22 cellular contexts compared by ENCODE assay signal in genomic region chr17:48463531-48463930, GRCh38. TPM values are rescaled to one million over a fixed set of nuclear protein-coding genes. Genes with fewer than 3 reads are reported as not detected.
"Had no signal": no experiment of that assay in that cellular context is flagged by ENCODE, and none has a peak within 500 bp of the region (broad histone marks: within the 10 kb centered on the region; RNA-seq: fewer than 3 reads in every experiment).

No MANE protein-coding gene starts in this region.

- H3K4me3 Mint-ChIP-seq: activated B cell treated with CpG ODN at 0.5 μM for 24 hours; activated CD4-positive, alpha-beta T cell treated with anti-CD3 and anti-CD28 coated beads, Interleukin-2, amount 10 ng/mL, durations not matched to agents 24 days and 14 days; activated CD8-positive, alpha-beta memory T cell treated with anti-CD3 and anti-CD28 coated beads, Interleukin-2, amount 10 ng/mL, durations not matched to agents 7 days and 5 days; activated naive CD4-positive, alpha-beta T cell treated with anti-CD3 and anti-CD28 coated beads, Interleukin-2, amount 10 ng/mL, durations not matched to agents 7 days and 5 days; activated naive CD8-positive, alpha-beta T cell treated with anti-CD3 and anti-CD28 coated beads for 36 hours; activated T-cell treated with anti-CD3 and anti-CD28 coated beads, Interleukin-2, amount 50 U/mL, for 24 hours had no signal

- H3K4me1 Mint-ChIP-seq: activated B cell treated with CpG ODN at 0.5 μM for 24 hours had no signal

- H3K27me3 Mint-ChIP-seq: activated naive CD8-positive, alpha-beta T cell treated with anti-CD3 and anti-CD28 coated beads for 36 hours; activated T-cell treated with anti-CD3 and anti-CD28 coated beads, Interleukin-2, amount 50 U/mL, for 24 hours had no signal

- H2AFZ ChIP-seq: PC-9 had no signal

- H3K36me3 Mint-ChIP-seq: activated CD8-positive, alpha-beta memory T cell treated with anti-CD3 and anti-CD28 coated beads, Interleukin-2, amount 10 ng/mL, durations not matched to agents 7 days and 5 days; activated naive CD4-positive, alpha-beta T cell treated with anti-CD3 and anti-CD28 coated beads, Interleukin-2, amount 10 ng/mL, durations not matched to agents 7 days and 5 days; activated naive CD8-positive, alpha-beta T cell treated with anti-CD3 and anti-CD28 coated beads for 36 hours had no signal

- H3K4me2 ChIP-seq: PC-9 had no signal

- H3K9me3 Mint-ChIP-seq: activated B cell treated with CpG ODN at 0.5 μM for 24 hours; activated CD4-positive, alpha-beta T cell treated with anti-CD3 and anti-CD28 coated beads, Interleukin-2, amount 10 ng/mL, durations not matched to agents 24 days and 14 days; activated naive CD4-positive, alpha-beta T cell treated with anti-CD3 and anti-CD28 coated beads, Interleukin-2, amount 10 ng/mL, durations not matched to agents 7 days and 5 days; activated naive CD8-positive, alpha-beta T cell treated with anti-CD3 and anti-CD28 coated beads for 36 hours; activated T-cell treated with anti-CD3 and anti-CD28 coated beads, Interleukin-2, amount 50 U/mL, for 24 hours had no signal

- ATAC-seq: activated CD8-positive, alpha-beta memory T cell treated with anti-CD3 and anti-CD28 coated beads, Interleukin-2, amount 10 ng/mL, durations not matched to agents 7 days and 5 days had no signal

- H3K36me3 ChIP-seq: brain microvascular endothelial cell had no signal

- H3K4me3 ChIP-seq: PC-9 had no signal

- H3K27ac Mint-ChIP-seq: activated B cell treated with CpG ODN at 0.5 μM for 24 hours; activated CD4-positive, alpha-beta T cell treated with anti-CD3 and anti-CD28 coated beads, Interleukin-2, amount 10 ng/mL, durations not matched to agents 24 days and 14 days; activated CD8-positive, alpha-beta memory T cell treated with anti-CD3 and anti-CD28 coated beads, Interleukin-2, amount 10 ng/mL, durations not matched to agents 7 days and 5 days; activated naive CD4-positive, alpha-beta T cell treated with anti-CD3 and anti-CD28 coated beads, Interleukin-2, amount 10 ng/mL, durations not matched to agents 7 days and 5 days; activated naive CD8-positive, alpha-beta T cell treated with anti-CD3 and anti-CD28 coated beads for 36 hours; activated T-cell treated with anti-CD3 and anti-CD28 coated beads, Interleukin-2, amount 50 U/mL, for 24 hours had no signal

- DNase-seq: activated B cell treated with CpG ODN at 0.5 μM for 24 hours; activated CD4-positive, alpha-beta T cell treated with anti-CD3 and anti-CD28 coated beads for 1 hour; activated CD4-positive, alpha-beta T cell treated with anti-CD3 and anti-CD28 coated beads, Interleukin-2, amount 10 ng/mL, durations not matched to agents 24 days and 14 days; activated CD4-positive, alpha-beta T cell treated with anti-CD3 and anti-CD28 coated beads, Interleukin-2, amount 50 U/mL, for 48 hours; activated CD8-positive, alpha-beta memory T cell treated with anti-CD3 and anti-CD28 coated beads, Interleukin-2, amount 10 ng/mL, durations not matched to agents 7 days and 5 days; activated gamma-delta T cell treated with Interleukin-2 at 50 U/mL for 16 hours; activated naive CD4-positive, alpha-beta T cell treated with anti-CD3 and anti-CD28 coated beads, Interleukin-2, amount 10 ng/mL, durations not matched to agents 7 days and 5 days; activated naive CD8-positive, alpha-beta T cell treated with anti-CD3 and anti-CD28 coated beads for 36 hours; activated T-cell treated with anti-CD3 and anti-CD28 coated beads, Interleukin-2, amount 50 U/mL, for 24 hours; brain microvascular endothelial cell; cerebellar nuclear complex; Karpas-422; NCI-H187 treated with DMSO at 0.1 percent for 48 hours; NCI-H2081 treated with DMSO at 0.1 percent for 48 hours; NCI-H2171 treated with DMSO at 0.1 percent for 48 hours; NCI-H226; NCI-H526 treated with DMSO at 0.1 percent for 48 hours; PC-9; SIG-M5; T-helper 2 cell; T1000 had no signal

- H3K27ac ChIP-seq: brain microvascular endothelial cell, PC-9 had no signal

RNA-seq across cellular contexts. Expression of gene SKAP1, which starts 33.5 kb away (rescaled TPM):
- total RNA-seq: cardiac septum had no signal
